8 cellular contexts compared by ENCODE assay signal in genomic region chr13:49997935-49998334, GRCh38. TPM values are rescaled to one million over a fixed set of nuclear protein-coding genes. Genes with fewer than 3 reads are reported as not detected.
A peak's percentile ranks its signal among the peaks of the same experiment; 100 is the strongest.
DNase-seq lines count a peak whose midpoint lies in the region; ATAC-seq and TF ChIP-seq lines count a peak whose summit lies in the region.

No MANE protein-coding gene starts in this region.

- no peaks in the 10 kb centered on the region for H3K9me3 ChIP-seq in AG04450 (ENCODE audit: control insufficient read depth, insufficient read depth, low read length)
- no peaks in the 10 kb centered on the region for H3K9me3 ChIP-seq in HUES64 (ENCODE audit: insufficient read depth, low read depth, low read length)

- TF ChIP-seq CTCF in AG04450 (IDR thresholded peaks at IDR 0.05; ENCODE audit: low read depth, low read length) (no peak), brain (conservative IDR thresholded peaks at IDR 0.05) (no peak), mesothelial cell of epicardium (IDR thresholded peaks at IDR 0.05; ENCODE audit: unreplicated experiment) (no peak)

- CTCF ChIA-PET in AG04450 (lab: Charles Lee), result interaction anchor here (0.6 to 3.3 kb wide), 41 partner anchors 8 to 1072 kb away, joined by 3 to 36 read pairs (median 5); partner anchors contain the start of gene SPRYD7

- no peaks in the 10 kb centered on the region for H3K27me3 ChIP-seq in AG04450 (ENCODE audit: control insufficient read depth, insufficient read depth, low read length)
- peaks cover 13% of the 10 kb centered on the region for H3K27me3 ChIP-seq in HUES64 (ENCODE audit: insufficient read depth, low read length)

- peaks cover 44% of the 10 kb centered on the region for H3K36me3 ChIP-seq in HUES64 (ENCODE audit: insufficient read depth, low read length)

- H3K4me1 Mint-ChIP-seq in brain (peaks cover 60% of the 10 kb centered on the region), mesothelial cell of epicardium (peaks cover 28% of the 10 kb centered on the region)

- DNase-seq in AG04450 (ENCODE audit: low read depth, low spot score) (no peak), mesothelial cell of epicardium (ENCODE audit: low spot score in 2 of 2, unreplicated experiment in 2 of 2) (no peak), NCI-H2227 treated with DMSO at 0.1 percent for 48 hours (lab: John Stamatoyannopoulos, UW) (no peak), COR-L47 (lab: John Stamatoyannopoulos, UW) (no peak)
- DNase-seq in activated CD4-positive, alpha-beta T cell treated with anti-CD3 and anti-CD28 coated beads for 4 hours, result no peak

- H3K4me3 Mint-ChIP-seq in brain (peak overlapping the region; percentile 90 to 99 (median 91)), mesothelial cell of epicardium (peak overlapping the region; percentile 86)

- H3K27ac ChIP-seq in AG04450 (ENCODE audit: low read depth, low read length), result no peak overlapping the region
- H3K27ac ChIP-seq in HUES64 (ENCODE audit: low read depth, low read length), result peak overlapping the region; percentile 99

- H3K4me1 ChIP-seq in HUES64 (ENCODE audit: insufficient read depth, low read length), result peaks cover 31% of the 10 kb centered on the region

- H3K27ac Mint-ChIP-seq in brain (peak overlapping the region; percentile 98 to 100 (median 98)), mesothelial cell of epicardium (peak overlapping the region; percentile 96)

- peak overlapping the region; percentile 99; the same call in 1 of the 2 replicates for H3K9ac ChIP-seq in HUES64 (ENCODE audit: low read depth, low read length)

- H3K36me3 Mint-ChIP-seq in brain (peaks cover 49% of the 10 kb centered on the region), mesothelial cell of epicardium (peaks cover 3% of the 10 kb centered on the region)

- POLR2A ChIA-PET in AG04450 (lab: Yijun Ruan, JAX), result interaction anchor here (0.6 to 2.4 kb wide), 14 partner anchors 16 to 545 kb away, joined by 3 to 24 read pairs (median 5); partner anchors contain the start of gene SPRYD7

- H3K4me3 ChIP-seq in AG04450 (ENCODE audit: low read depth, low read length) (peak overlapping the region; percentile 83), HUES64 (ENCODE audit: low read length) (peak overlapping the region; percentile 76)

- no peak for ATAC-seq in GM21447 (IDR thresholded peaks at IDR 0.05; ENCODE audit: unreplicated experiment)

- H3K9me3 Mint-ChIP-seq in brain, result no peaks in the 10 kb centered on the region
- H3K9me3 Mint-ChIP-seq in mesothelial cell of epicardium, result no peaks in the 10 kb centered on the region

- 18% methylated on average over 4 of the region's 5 CpGs for WGBS in HUES64

- H3K27me3 Mint-ChIP-seq in brain (peaks cover 11% of the 10 kb centered on the region), mesothelial cell of epicardium (ENCODE audit: low read depth) (no peaks in the 10 kb centered on the region)

RNA-seq across cellular contexts. Expression of gene TRIM13, which starts 1.1 kb away (rescaled TPM):
- polyA plus RNA-seq in AG04450 (2011; rRNA removed), result 25.4 and 33.3 TPM in 2 replicates
- 15.4 and 24.4 TPM in 2 replicates for polyA minus RNA-seq in AG04450 (2011; rRNA and poly(A)+ RNA removed)
- 28.6 TPM for polyA plus RNA-seq in HUES64 (2013, experiment 1 of 2)
- 30.4 TPM for polyA plus RNA-seq in HUES64 (2013, experiment 2 of 2)
- 13.8 TPM for polyA plus RNA-seq in brain (ENCODE audit: insufficient read depth, low read depth, low replicate concordance)
- 38.2 to 40.3 TPM (median 38.5 TPM) in 3 replicates for total RNA-seq in mesothelial cell of epicardium

RNA-seq across cellular contexts. Expression of gene KCNRG, which starts 17.3 kb away (rescaled TPM):
- polyA plus RNA-seq in AG04450 (2011; rRNA removed) (1.5 and 2.1 TPM in 2 replicates), brain (ENCODE audit: insufficient read depth, low read depth, low replicate concordance) (0.63 TPM)
- polyA minus RNA-seq in AG04450 (2011; rRNA and poly(A)+ RNA removed), result 4.6 and 9.6 TPM in 2 replicates
- 1.1 TPM for polyA plus RNA-seq in HUES64 (2013, experiment 1 of 2)
- not detected for polyA plus RNA-seq in HUES64 (2013, experiment 2 of 2)
- 0.88 to 1.4 TPM (median 1.3 TPM) in 3 replicates for total RNA-seq in mesothelial cell of epicardium
